Comparison of ENCODE assay signal across 8 cellular contexts in genomic region chr3:115922681-115923347, GRCh38.
DNase-seq lines count a peak whose midpoint lies in the region; ATAC-seq and TF ChIP-seq lines count a peak whose summit lies in the region.

No MANE protein-coding gene starts in this region.

- peak; percentile 84 for ATAC-seq in GM18868 (IDR thresholded peaks at IDR 0.05; ENCODE audit: unreplicated experiment)
- no peak for ATAC-seq in activated T-helper 17 cell treated with anti-CD3 and anti-CD28 coated beads, Interleukin-2, amount 50 U/mL, for 72 hours (replicated peaks)
- ATAC-seq in GM19395 (IDR thresholded peaks at IDR 0.05; ENCODE audit: unreplicated experiment) = no peak

- POLR2A ChIA-PET in A673 (lab: Charles Lee; ENCODE audit: low non-redundant PET) = interaction anchor here (0.6 kb wide), 1 partner anchor 84 kb away, joined by 3 read pairs; no protein-coding TSS in a partner anchor

- H3K36me3 ChIP-seq in A673 (ENCODE audit: insufficient read depth, low read length, poor library complexity, severe bottlenecking) = no peaks in the 10 kb centered on the region

- peaks cover 16% of the 10 kb centered on the region for H3K9me3 ChIP-seq in A673 (ENCODE audit: low read depth, low read length, poor library complexity, severe bottlenecking)

- intact Hi-C loops in A673 (cut with micrococcal nuclease; ENCODE audit: unreplicated experiment) = loop anchor here (1.0 kb wide), 2 partner anchors 61 to 91 kb away; no protein-coding TSS in a partner anchor

- H3K27me3 ChIP-seq in A673 (replicated peaks; ENCODE audit: insufficient read depth, low read depth, low read length, poor library complexity) = no peaks in the 10 kb centered on the region

- peak overlapping the region; percentile 73 for H3K27ac ChIP-seq in A673 (ENCODE audit: low read depth, low read length, poor library complexity, severe bottlenecking)

- H3K4me3 ChIP-seq in A673 (ENCODE audit: low read depth, low read length, poor library complexity, severe bottlenecking) (no peak overlapping the region), fibroblast of the aortic adventitia (ENCODE audit: low read depth, low read length) (no peak overlapping the region)

- H3K9me3 Mint-ChIP-seq in activated T-helper 17 cell treated with anti-CD3 and anti-CD28 coated beads, Interleukin-2, amount 50 U/mL, for 72 hours = peaks cover 3% of the 10 kb centered on the region

- TF ChIP-seq CTCF in A673 (conservative IDR thresholded peaks at IDR 0.05; ENCODE audit: low read depth, low read length) (peak; percentile 71), fibroblast of the aortic adventitia (IDR thresholded peaks at IDR 0.05; ENCODE audit: insufficient read depth, low read length) (peak; percentile 71)

- no peak overlapping the region for H3K27ac Mint-ChIP-seq in activated T-helper 17 cell treated with anti-CD3 and anti-CD28 coated beads, Interleukin-2, amount 50 U/mL, for 72 hours

- DNase-seq in A673 (ENCODE audit: low spot score) (peak; percentile 86), NCI-H446 treated with DMSO at 0.1 percent for 48 hours (lab: John Stamatoyannopoulos, UW) (peak; percentile 75), fibroblast of the aortic adventitia (ENCODE audit: low read depth) (peak; percentile 60), DMS79 treated with DMSO at 0.1 percent for 48 hours (lab: John Stamatoyannopoulos, UW) (no peak)
- no peak for DNase-seq in activated effector memory CD4-positive, alpha-beta T cell treated with Interleukin-2 at 50 U/mL for 16 hours

- no peak overlapping the region for H3K4me3 Mint-ChIP-seq in activated T-helper 17 cell treated with anti-CD3 and anti-CD28 coated beads, Interleukin-2, amount 50 U/mL, for 72 hours

- H3K4me1 Mint-ChIP-seq in activated T-helper 17 cell treated with anti-CD3 and anti-CD28 coated beads, Interleukin-2, amount 50 U/mL, for 72 hours = no peaks in the 10 kb centered on the region

- CTCF ChIA-PET in A673 (lab: Charles Lee) = interaction anchor here (0.5 to 1.6 kb wide), 5 partner anchors 47 to 176 kb away, joined by 3 to 4 read pairs (median 3); no protein-coding TSS in a partner anchor

- peaks cover 42% of the 10 kb centered on the region for H3K4me1 ChIP-seq in A673 (ENCODE audit: insufficient read depth, low read length, poor library complexity, severe bottlenecking)

- TSS peak; percentile 79 for BruUV-seq in A673 (replicated peaks; lab: Mats Ljungman, UMichigan)

- H3K27me3 Mint-ChIP-seq in activated T-helper 17 cell treated with anti-CD3 and anti-CD28 coated beads, Interleukin-2, amount 50 U/mL, for 72 hours = peaks cover 6% of the 10 kb centered on the region

- H3K36me3 Mint-ChIP-seq in activated T-helper 17 cell treated with anti-CD3 and anti-CD28 coated beads, Interleukin-2, amount 50 U/mL, for 72 hours (ENCODE audit: low read depth) = no peaks in the 10 kb centered on the region

Comparison
In these comparisons a context has a peak if more than half of its experiments do, and no peak if none do; other contexts are left out.
1. DNase-seq: peak in A673 (single experiment), NCI-H446 treated with DMSO at 0.1 percent for 48 hours (single experiment) and fibroblast of the aortic adventitia (single experiment); none in activated effector memory CD4-positive, alpha-beta T cell treated with Interleukin-2 at 50 U/mL for 16 hours (single experiment) and DMS79 treated with DMSO at 0.1 percent for 48 hours (single experiment).